ENCODE assay signal across 1 cellular context in the genomic region with DNA sequence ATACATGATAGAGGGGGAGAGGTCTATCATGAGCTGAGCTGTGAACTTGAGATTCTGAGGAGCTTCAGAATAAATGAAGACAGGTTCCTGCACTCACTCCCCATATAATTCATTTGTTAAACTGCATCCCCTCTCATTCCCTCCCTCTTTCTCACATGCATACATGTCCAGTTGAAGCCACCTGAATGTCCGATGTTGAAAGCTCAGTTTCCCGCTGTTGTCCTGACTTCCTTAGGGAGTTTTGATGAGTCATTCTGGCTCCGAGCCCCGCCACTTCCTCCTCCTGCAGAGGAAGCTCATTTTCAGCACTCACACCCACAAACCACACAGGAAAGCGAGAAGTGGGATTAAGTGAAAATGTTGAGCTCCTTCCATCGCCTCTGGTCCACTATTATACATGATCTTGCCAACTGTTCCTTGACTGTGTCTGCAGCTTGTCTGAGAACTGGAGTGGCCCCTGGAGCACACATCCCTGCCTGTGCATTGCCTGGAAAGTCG.
TF ChIP-seq lines count a peak whose summit lies in the region.

No MANE protein-coding gene starts in this region.

TF ChIP-seq in endothelial cell of umbilical vein, 7 proteins besides CTCF, POLR2A, EP300 and RAD21 (continued from another document):
- TF ChIP-seq JUN (IDR thresholded peaks at IDR 0.05; ENCODE audit: borderline replicate concordance, insufficient read depth, insufficient read length, low read depth): peak; percentile 90
- TF ChIP-seq, protein P1, sequence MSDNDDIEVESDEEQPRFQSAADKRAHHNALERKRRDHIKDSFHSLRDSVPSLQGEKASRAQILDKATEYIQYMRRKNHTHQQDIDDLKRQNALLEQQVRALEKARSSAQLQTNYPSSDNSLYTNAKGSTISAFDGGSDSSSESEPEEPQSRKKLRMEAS (IDR thresholded peaks at IDR 0.05; ENCODE audit: insufficient read depth, insufficient read length): no peak
- no peak for TF ChIP-seq EZH2 (IDR thresholded peaks at IDR 0.05; ENCODE audit: borderline replicate concordance, low read depth, low read length, severe bottlenecking)
- TF ChIP-seq GATA2 (IDR thresholded peaks at IDR 0.05; ENCODE audit: insufficient read depth, insufficient read length, low read depth, low read length): peak; percentile 14
- TF ChIP-seq FOS (IDR thresholded peaks at IDR 0.05; ENCODE audit: borderline replicate concordance, insufficient read depth, low read length): peak; percentile 94
